In genomic region chr4:147866532-147867271, GRCh38 we compare ENCODE assay signal across 8 cellular contexts.
DNase-seq lines count a peak whose midpoint lies in the region; ATAC-seq and TF ChIP-seq lines count a peak whose summit lies in the region.

No MANE protein-coding gene starts in this region.

- no peaks in the 10 kb centered on the region for H3K27me3 Mint-ChIP-seq in naive thymus-derived CD4-positive, alpha-beta T cell

- no peak overlapping the region for H3K27ac ChIP-seq in OCI-LY1 (ENCODE audit: low read depth, low read length, poor library complexity, severe bottlenecking)
- H3K27ac ChIP-seq in esophagus squamous epithelium: peak overlapping the region in 3 of 4 donors; percentile 28 to 78 (median 35)
- no peak overlapping the region for H3K27ac ChIP-seq in naive thymus-derived CD4-positive, alpha-beta T cell (ENCODE audit: low read depth, low read length)

- TF ChIP-seq CTCF in OCI-LY1 (IDR thresholded peaks at IDR 0.05; ENCODE audit: low read length): peak; percentile 99
- peak; percentile 97 to 100 (median 100) for TF ChIP-seq CTCF in esophagus squamous epithelium (IDR thresholded peaks at IDR 0.05)

- intact Hi-C loops in esophagus squamous epithelium (cut with DNase I): loop anchor here (5.0 kb wide), 1 partner anchor 159 kb away; no protein-coding TSS in a partner anchor
- intact Hi-C loops in naive thymus-derived CD4-positive, alpha-beta T cell (cut with micrococcal nuclease): loop anchor here (1.0 to 10.0 kb wide), 11 partner anchors 20 to 1522 kb away; partner anchors contain the start of genes PRMT9 (in 2 of the 2), ARHGAP10 (in 1 of the 2) and TMEM184C (in 1 of the 2)

- ATAC-seq in GM21529 (IDR thresholded peaks at IDR 0.05; ENCODE audit: unreplicated experiment): peak; percentile 86
- ATAC-seq in naive thymus-derived CD4-positive, alpha-beta T cell: peak; percentile 99
- ATAC-seq in stimulated activated effector memory CD8-positive, alpha-beta T cell treated with anti-CD3 and anti-CD28 coated beads, Interleukin-12 subunit alpha, Interleukin-12 subunit beta, amount 100 ng/mL, for 72 hours: peak; percentile 95

- peak; percentile 84 for DNase-seq in DMS53 (lab: John Stamatoyannopoulos, UW)
- peak; percentile 41 for DNase-seq in HuH-7.5 (ENCODE audit: low spot score)
- DNase-seq in activated T-cell treated with anti-CD3 and anti-CD28 coated beads for 24 hours (ENCODE audit: low read depth): peak; percentile 85
- peak; percentile 26 for DNase-seq in esophagus squamous epithelium (lab: John Stamatoyannopoulos, UW)
- peak; percentile 71 to 88 (median 81) for DNase-seq in naive thymus-derived CD4-positive, alpha-beta T cell
- DNase-seq in stimulated activated effector memory CD8-positive, alpha-beta T cell treated with anti-CD3 and anti-CD28 coated beads, Interleukin-12 subunit alpha, Interleukin-12 subunit beta, amount 100 ng/mL, for 72 hours (ENCODE audit: low spot score in 2 of 2): peak; percentile 87 to 94

- 22 to 32% methylated on average over 2 of the region's 2 CpGs for WGBS in esophagus squamous epithelium, 2 donors

- H3K4me1 ChIP-seq in OCI-LY1 (ENCODE audit: insufficient read depth, low read length, severe bottlenecking): no peaks in the 10 kb centered on the region
- H3K4me1 ChIP-seq in esophagus squamous epithelium: peaks cover 0 to 50% (median 12%) of the 10 kb centered on the region in 3 donors
- no peaks in the 10 kb centered on the region for H3K4me1 ChIP-seq in naive thymus-derived CD4-positive, alpha-beta T cell (ENCODE audit: control insufficient read depth in 2 of 2, insufficient read depth in 2 of 2, low read length in 2 of 2)

- H3K9me3 ChIP-seq in OCI-LY1 (ENCODE audit: low read length) (no peaks in the 10 kb centered on the region), esophagus squamous epithelium (no peaks in the 10 kb centered on the region)
- no peaks in the 10 kb centered on the region for H3K9me3 ChIP-seq in naive thymus-derived CD4-positive, alpha-beta T cell (ENCODE audit: control insufficient read depth in 2 of 3, low read length in 3 of 3)

- peaks cover 0 to 10% (median 0%) of the 10 kb centered on the region in 7 donors for H3K4me1 Mint-ChIP-seq in naive thymus-derived CD4-positive, alpha-beta T cell
- peaks cover 6% of the 10 kb centered on the region for H3K4me1 Mint-ChIP-seq in stimulated activated effector memory CD8-positive, alpha-beta T cell treated with anti-CD3 and anti-CD28 coated beads, Interleukin-12 subunit alpha, Interleukin-12 subunit beta, amount 100 ng/mL, for 72 hours

- no peaks in the 10 kb centered on the region for H3F3A ChIP-seq in OCI-LY1 (ENCODE audit: insufficient read depth, low read length)

- no peaks in the 10 kb centered on the region for H3K36me3 Mint-ChIP-seq in naive thymus-derived CD4-positive, alpha-beta T cell
- H3K36me3 Mint-ChIP-seq in stimulated activated effector memory CD8-positive, alpha-beta T cell treated with anti-CD3 and anti-CD28 coated beads, Interleukin-12 subunit alpha, Interleukin-12 subunit beta, amount 100 ng/mL, for 72 hours: peaks cover 19% of the 10 kb centered on the region

- no peak overlapping the region for H3K4me3 ChIP-seq in OCI-LY1 (ENCODE audit: low read depth, low read length, poor library complexity, severe bottlenecking)
- H3K4me3 ChIP-seq in esophagus squamous epithelium: no peak overlapping the region
- no peak overlapping the region for H3K4me3 ChIP-seq in naive thymus-derived CD4-positive, alpha-beta T cell (ENCODE audit: low read length)

- no peaks in the 10 kb centered on the region for H3K79me2 ChIP-seq in OCI-LY1 (ENCODE audit: insufficient read depth, low read length)

- H3K9me2 ChIP-seq in OCI-LY1 (ENCODE audit: low read depth, low read length): no peaks in the 10 kb centered on the region

- H3K9me3 Mint-ChIP-seq in naive thymus-derived CD4-positive, alpha-beta T cell: no peaks in the 10 kb centered on the region
- no peaks in the 10 kb centered on the region for H3K9me3 Mint-ChIP-seq in stimulated activated effector memory CD8-positive, alpha-beta T cell treated with anti-CD3 and anti-CD28 coated beads, Interleukin-12 subunit alpha, Interleukin-12 subunit beta, amount 100 ng/mL, for 72 hours

- H3K27ac Mint-ChIP-seq in naive thymus-derived CD4-positive, alpha-beta T cell: no peak overlapping the region
- no peak overlapping the region for H3K27ac Mint-ChIP-seq in stimulated activated effector memory CD8-positive, alpha-beta T cell treated with anti-CD3 and anti-CD28 coated beads, Interleukin-12 subunit alpha, Interleukin-12 subunit beta, amount 100 ng/mL, for 72 hours

- no peak overlapping the region for H3K4me2 ChIP-seq in OCI-LY1 (ENCODE audit: low read length)

- no peak overlapping the region for H3K4me3 Mint-ChIP-seq in naive thymus-derived CD4-positive, alpha-beta T cell
- H3K4me3 Mint-ChIP-seq in stimulated activated effector memory CD8-positive, alpha-beta T cell treated with anti-CD3 and anti-CD28 coated beads, Interleukin-12 subunit alpha, Interleukin-12 subunit beta, amount 100 ng/mL, for 72 hours: no peak overlapping the region

- POLR2A ChIA-PET in naive thymus-derived CD4-positive, alpha-beta T cell (lab: Charles Lee): no interaction called here

- H2AFZ ChIP-seq in OCI-LY1 (ENCODE audit: low read length): no peak overlapping the region

- H3K27me3 ChIP-seq in OCI-LY1 (ENCODE audit: insufficient read depth, low read length): no peaks in the 10 kb centered on the region
- H3K27me3 ChIP-seq in esophagus squamous epithelium: no peaks in the 10 kb centered on the region
- H3K27me3 ChIP-seq in naive thymus-derived CD4-positive, alpha-beta T cell (ENCODE audit: control insufficient read depth in 2 of 2, insufficient read depth in 2 of 2, low read length in 2 of 2): no peaks in the 10 kb centered on the region

- no peaks in the 10 kb centered on the region for H4K20me1 ChIP-seq in OCI-LY1 (ENCODE audit: insufficient read depth, low read length)

- TF ChIP-seq POLR2A in esophagus squamous epithelium (IDR thresholded peaks at IDR 0.05): no peak

- CTCF ChIA-PET in naive thymus-derived CD4-positive, alpha-beta T cell (lab: Charles Lee): interaction anchor here (0.6 to 6.0 kb wide), 26 partner anchors 9 to 705 kb away, joined by 3 to 45 read pairs (median 5); partner anchors contain the start of genes ARHGAP10, PRMT9 and TMEM184C

- no peak overlapping the region for H3K9ac ChIP-seq in OCI-LY1 (ENCODE audit: low read length)

- H3K36me3 ChIP-seq in OCI-LY1 (ENCODE audit: insufficient read depth, low read length): no peaks in the 10 kb centered on the region
- H3K36me3 ChIP-seq in esophagus squamous epithelium: peaks cover 0 to 33% (median 0%) of the 10 kb centered on the region in 3 donors
- no peaks in the 10 kb centered on the region for H3K36me3 ChIP-seq in naive thymus-derived CD4-positive, alpha-beta T cell (ENCODE audit: control insufficient read depth in 2 of 3, insufficient read depth in 3 of 3, low read length in 3 of 3)

Comparison
In these comparisons a context has a peak if more than half of its experiments do, and no peak if none do; other contexts are left out.
1. DNase-seq: peak in every context shown above with its lines; median percentile 90 in stimulated activated effector memory CD8-positive, alpha-beta T cell treated with anti-CD3 and anti-CD28 coated beads, Interleukin-12 subunit alpha, Interleukin-12 subunit beta, amount 100 ng/mL, for 72 hours; 85 in activated T-cell treated with anti-CD3 and anti-CD28 coated beads for 24 hours; 84 in DMS53; 81 in naive thymus-derived CD4-positive, alpha-beta T cell; 41 in HuH-7.5; 26 in esophagus squamous epithelium.
2. H3K27ac ChIP-seq: peak in esophagus squamous epithelium (3 of 4); none in OCI-LY1 (single experiment) and naive thymus-derived CD4-positive, alpha-beta T cell (single experiment).
3. Peak in every context shown above with its lines, with median percentiles within 50 percentile points of each other: ATAC-seq.